Comparison of ENCODE assay signal across 8 cellular contexts in genomic region chr19:45885556-45886426, GRCh38. TPM values are rescaled to one million over a fixed set of nuclear protein-coding genes. Genes with fewer than 3 reads are reported as not detected.
A peak's percentile ranks its signal among the peaks of the same experiment; 100 is the strongest.
DNase-seq lines count a peak whose midpoint lies in the region; ATAC-seq and TF ChIP-seq lines count a peak whose summit lies in the region.

A gene with protein sequence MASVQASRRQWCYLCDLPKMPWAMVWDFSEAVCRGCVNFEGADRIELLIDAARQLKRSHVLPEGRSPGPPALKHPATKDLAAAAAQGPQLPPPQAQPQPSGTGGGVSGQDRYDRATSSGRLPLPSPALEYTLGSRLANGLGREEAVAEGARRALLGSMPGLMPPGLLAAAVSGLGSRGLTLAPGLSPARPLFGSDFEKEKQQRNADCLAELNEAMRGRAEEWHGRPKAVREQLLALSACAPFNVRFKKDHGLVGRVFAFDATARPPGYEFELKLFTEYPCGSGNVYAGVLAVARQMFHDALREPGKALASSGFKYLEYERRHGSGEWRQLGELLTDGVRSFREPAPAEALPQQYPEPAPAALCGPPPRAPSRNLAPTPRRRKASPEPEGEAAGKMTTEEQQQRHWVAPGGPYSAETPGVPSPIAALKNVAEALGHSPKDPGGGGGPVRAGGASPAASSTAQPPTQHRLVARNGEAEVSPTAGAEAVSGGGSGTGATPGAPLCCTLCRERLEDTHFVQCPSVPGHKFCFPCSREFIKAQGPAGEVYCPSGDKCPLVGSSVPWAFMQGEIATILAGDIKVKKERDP (minus strand): TSS chr19:45886141. CDS start chr19:45885774, 367 bp downstream.

- H3K4me1 ChIP-seq in mucosa of descending colon (ENCODE audit: low read depth), result peaks cover 41% of the 10 kb centered on the region

- peaks cover 9 to 22% (median 15%) of the 10 kb centered on the region in 3 donors for H3K4me1 Mint-ChIP-seq in IgD-negative memory B cell

- no peaks in the 10 kb centered on the region for H3K9me3 ChIP-seq in mucosa of descending colon

- TF ChIP-seq CTCF in epithelial cell of esophagus (IDR thresholded peaks at IDR 0.05; ENCODE audit: insufficient read depth, low read depth, low read length, missing control alignments) (no peak), mucosa of descending colon (IDR thresholded peaks at IDR 0.05) (no peak)

- H3K9me3 Mint-ChIP-seq in IgD-negative memory B cell, result no peaks in the 10 kb centered on the region

- peak within 1 kb of the TSS; percentile 68 for H3K4me3 ChIP-seq in epithelial cell of esophagus (ENCODE audit: low read length)
- peak within 1 kb of the TSS; percentile 57 for H3K4me3 ChIP-seq in mucosa of descending colon

- peak within 1 kb of the TSS; percentile 97 to 100 (median 98) for H3K4me3 Mint-ChIP-seq in IgD-negative memory B cell

- ATAC-seq in GM21515 (IDR thresholded peaks at IDR 0.05; ENCODE audit: unreplicated experiment) (peak; percentile 49), mucosa of descending colon (peak; percentile 66)

- H3K27me3 Mint-ChIP-seq in IgD-negative memory B cell, result peaks cover 4% of the 10 kb centered on the region

- DNase-seq in COR-L47 (lab: John Stamatoyannopoulos, UW), result peak; percentile 88
- DNase-seq in OCI-M2 (lab: John Stamatoyannopoulos, UW; ENCODE audit: unreplicated experiment), result peak; percentile 30
- DNase-seq in activated T-cell treated with anti-CD3 and anti-CD28 coated beads for 24 hours (ENCODE audit: low read depth), result peak; percentile 80
- DNase-seq in epithelial cell of esophagus (ENCODE audit: low read depth), result peak; percentile 96
- DNase-seq in mucosa of descending colon, result peak; percentile 94 to 96 (median 95)
- DNase-seq in stimulated activated CD8-positive, alpha-beta memory T cell treated with anti-CD3 and anti-CD28 coated beads, Interleukin-2, amount 100 ng/mL, for 48 hours (ENCODE audit: low read depth in 2 of 2), result peak; percentile 73 to 81

- intact Hi-C loops in mucosa of descending colon (cut with DNase I, micrococcal nuclease), result no loop called here

- peaks cover 7% of the 10 kb centered on the region for H3K36me3 Mint-ChIP-seq in IgD-negative memory B cell

- H3K27ac Mint-ChIP-seq in IgD-negative memory B cell, result peak within 1 kb of the TSS; percentile 97 to 98 (median 98)

- no peaks in the 10 kb centered on the region for H3K36me3 ChIP-seq in mucosa of descending colon (ENCODE audit: low read depth)

RNA-seq across cellular contexts. Expression of the gene that starts here (rescaled TPM):
- polyA plus RNA-seq in IgD-negative memory B cell, result 10.0 TPM
- 10 to 100 TPM; 19.0 to 33.7 (median 19.8) TPM for total RNA-seq in mucosa of descending colon

Comparison
In these comparisons a context has a peak if more than half of its experiments do, and no peak if none do; other contexts are left out.
1. Peak in every context shown above with its lines: DNase-seq, ATAC-seq and H3K4me3 ChIP-seq.
2. DNase-seq: peak in every context shown above with its lines; median percentile 96 in epithelial cell of esophagus; 95 in mucosa of descending colon; 88 in COR-L47; 80 in activated T-cell treated with anti-CD3 and anti-CD28 coated beads for 24 hours; 77 in stimulated activated CD8-positive, alpha-beta memory T cell treated with anti-CD3 and anti-CD28 coated beads, Interleukin-2, amount 100 ng/mL, for 48 hours; 30 in OCI-M2.